ENCODE assay signal across 23 cellular contexts in genomic region chr2:23565374-23565773, GRCh38.
DNase-seq lines count a peak whose midpoint lies in the region; ATAC-seq and TF ChIP-seq lines count a peak whose summit lies in the region.
"Had no signal": no experiment of that assay in that cellular context is flagged by ENCODE, and none has a peak within 500 bp of the region (broad histone marks: within the 10 kb centered on the region; RNA-seq: fewer than 3 reads in every experiment).

No MANE protein-coding gene starts in this region.

- TF ChIP-seq POLR2A in upper lobe of left lung (IDR thresholded peaks at IDR 0.05), result no peak

- no peak overlapping the region for H3K9ac ChIP-seq in rectal smooth muscle tissue (ENCODE audit: low read length)

- peak overlapping the region; percentile 44 to 82 for H3K27ac ChIP-seq in coronary artery
- H3K27ac ChIP-seq in rectal smooth muscle tissue (ENCODE audit: low read depth, low read length), result peak overlapping the region; percentile 89
- peak overlapping the region in 3 of 4 donors; percentile 49 to 80 (median 69) for H3K27ac ChIP-seq in upper lobe of left lung
- H3K27ac ChIP-seq: C4-2B, left lung had no signal

- 95 to 99% methylated on average over 4 to 9 of the region's 9 CpGs for WGBS in upper lobe of left lung, 2 donors

- H3K9me3 ChIP-seq in upper lobe of left lung, result no peaks in the 10 kb centered on the region
- H3K9me3 ChIP-seq: left lung, spleen had no signal

- H3K4me1 ChIP-seq in rectal smooth muscle tissue (ENCODE audit: control insufficient read depth, insufficient read depth, low read length), result peaks cover 66% of the 10 kb centered on the region
- peaks cover 6 to 29% (median 19%) of the 10 kb centered on the region in 4 donors for H3K4me1 ChIP-seq in upper lobe of left lung

- no peaks in the 10 kb centered on the region for H3K27me3 ChIP-seq in rectal smooth muscle tissue (ENCODE audit: control insufficient read depth, insufficient read depth, low read length)
- H3K27me3 ChIP-seq in upper lobe of left lung, result no peaks in the 10 kb centered on the region
- H3K27me3 ChIP-seq: left lung, spleen had no signal

- ATAC-seq in upper lobe of left lung (ENCODE audit: low FRiP score in 2 of 2) (no peak), GM18519 (IDR thresholded peaks at IDR 0.05; ENCODE audit: low FRiP score, unreplicated experiment) (no peak)
- ATAC-seq: activated CD4-positive, alpha-beta T cell treated with anti-CD3 and anti-CD28 coated beads for 36 hours; activated CD8-positive, alpha-beta T cell treated with anti-CD3 and anti-CD28 coated beads for 36 hours; left lung; naive thymus-derived CD4-positive, alpha-beta T cell; stimulated activated naive CD8-positive, alpha-beta T cell treated with anti-CD3 and anti-CD28 coated beads, Interleukin-15, Interleukin-2, amounts not matched to agents 100 U/mL and 50 U/mL, for 24 hours had no signal

- no peak for DNase-seq in coronary artery (ENCODE audit: low spot score)
- DNase-seq in myocyte (ENCODE audit: low read depth), result peak; percentile 42
- no peak for DNase-seq in upper lobe of left lung
- no peak for DNase-seq in activated gamma-delta T cell treated with Interleukin-2 at 50 U/mL for 16 hours
- DNase-seq in NCI-H510A (lab: John Stamatoyannopoulos, UW), result no peak
- DNase-seq: activated CD4-positive, alpha-beta T cell treated with anti-CD3 and anti-CD28 coated beads for 36 hours; activated CD8-positive, alpha-beta memory T cell treated with anti-CD3 and anti-CD28 coated beads, Interleukin-2, amount 50 U/mL, for 48 hours; activated CD8-positive, alpha-beta T cell treated with anti-CD3 and anti-CD28 coated beads for 36 hours; DMS79; effector memory CD4-positive, alpha-beta T cell; GOT3; HFFc6; left lung; naive thymus-derived CD4-positive, alpha-beta T cell; NCI-H1436 treated with DMSO at 0.1 percent for 48 hours; NCI-H774; spleen; stimulated activated CD4-positive, alpha-beta T cell treated with anti-CD3 and anti-CD28 coated beads, Interleukin-2, amount 100 ng/mL, for 24 hours; stimulated activated naive CD8-positive, alpha-beta T cell treated with anti-CD3 and anti-CD28 coated beads, Interleukin-15, Interleukin-2, amounts not matched to agents 100 U/mL and 50 U/mL, for 24 hours; T-helper 9 cell had no signal

- H3K36me3 ChIP-seq in rectal smooth muscle tissue (ENCODE audit: control insufficient read depth, insufficient read depth, low read length), result no peaks in the 10 kb centered on the region
- H3K36me3 ChIP-seq in upper lobe of left lung, result peaks cover 0 to 3% (median 0%) of the 10 kb centered on the region in 4 donors
- H3K36me3 ChIP-seq: left lung had no signal

- no peak for TF ChIP-seq EP300 in upper lobe of left lung (IDR thresholded peaks at IDR 0.05)

- no peak for TF ChIP-seq CTCF in coronary artery (IDR thresholded peaks at IDR 0.05)
- no peak for TF ChIP-seq CTCF in upper lobe of left lung (IDR thresholded peaks at IDR 0.05)

- H3K4me3 ChIP-seq in coronary artery (no peak overlapping the region), rectal smooth muscle tissue (ENCODE audit: low read length) (no peak overlapping the region), upper lobe of left lung (no peak overlapping the region)
- H3K4me3 ChIP-seq: left lung, spleen had no signal
